8 cellular contexts compared by ENCODE assay signal in the genomic region with DNA sequence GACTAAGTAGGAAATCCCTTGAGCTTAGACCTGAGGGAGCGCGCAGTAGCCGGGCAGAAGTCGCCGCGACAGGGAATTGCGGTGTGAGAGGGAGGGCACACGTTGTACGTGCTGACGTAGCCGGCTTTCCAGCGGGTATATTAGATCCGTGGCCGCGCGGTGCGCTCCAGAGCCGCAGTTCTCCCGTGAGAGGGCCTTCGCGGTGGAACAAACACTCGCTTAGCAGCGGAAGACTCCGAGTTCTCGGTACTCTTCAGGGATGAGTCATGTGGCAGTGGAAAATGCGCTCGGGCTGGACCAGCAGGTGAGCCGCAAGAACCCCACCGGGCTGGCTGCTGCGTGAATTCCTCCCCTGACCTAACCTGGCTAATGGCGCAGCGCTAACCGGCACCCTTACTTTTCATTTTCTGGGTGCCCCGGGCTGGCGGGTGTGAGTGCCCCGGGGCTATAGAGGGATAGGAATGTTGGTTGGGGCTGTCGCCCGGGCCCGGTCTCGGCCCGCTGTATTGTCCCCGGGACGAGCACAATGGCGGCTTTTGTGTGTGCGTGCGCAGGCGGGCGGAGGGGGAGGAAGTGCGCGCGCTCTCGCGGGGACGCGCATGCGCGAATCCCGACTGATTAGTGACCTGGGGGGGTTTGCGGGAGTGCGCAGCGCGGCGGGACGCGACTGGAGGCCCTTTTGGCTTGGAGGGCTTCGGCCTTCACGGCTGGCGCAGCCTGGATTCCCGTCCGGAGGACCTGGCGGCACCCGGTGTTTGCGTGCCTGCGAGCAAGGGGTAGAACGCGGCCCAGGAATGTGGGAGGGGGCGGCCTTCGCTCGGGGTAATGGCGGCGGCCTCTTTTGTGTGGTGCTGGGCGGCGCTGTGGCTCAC. TPM values are rescaled to one million over a fixed set of nuclear protein-coding genes. Genes with fewer than 3 reads are reported as not detected.
DNase-seq lines count a peak whose midpoint lies in the region; ATAC-seq and TF ChIP-seq lines count a peak whose summit lies in the region.

A gene (plus strand): TSS at position 169 of the 872 bp plus-strand sequence. CDS start 91 bp downstream, at position 260.

- peaks cover 21% of the 10 kb centered on the region for H3K4me1 ChIP-seq in HUES64 (ENCODE audit: insufficient read depth, low read length)

- H3K27ac ChIP-seq in HUES64 (ENCODE audit: low read depth, low read length), result peak within 1 kb of the TSS; percentile 99

- H3K27me3 Mint-ChIP-seq in activated T-helper 1 cell treated with anti-CD3 and anti-CD28 coated beads, Interleukin-12 subunit alpha, Interleukin-12 subunit beta, Interleukin-2, Interleukin-4 antibody, amounts not matched to agents 30 ng/mL and 10 ng/mL and 1 ng/mL, durations not matched to agents 14 hours and 24 hours and 36 hours (ENCODE audit: insufficient read depth), result peaks cover 5% of the 10 kb centered on the region
- H3K27me3 Mint-ChIP-seq in naive thymus-derived CD8-positive, alpha-beta T cell, result peaks cover 0 to 5% (median 0%) of the 10 kb centered on the region in 5 donors

- peak within 1 kb of the TSS; percentile 91 for H3K4me3 Mint-ChIP-seq in activated T-helper 1 cell treated with anti-CD3 and anti-CD28 coated beads, Interleukin-12 subunit alpha, Interleukin-12 subunit beta, Interleukin-2, Interleukin-4 antibody, amounts not matched to agents 30 ng/mL and 10 ng/mL and 1 ng/mL, durations not matched to agents 14 hours and 24 hours and 36 hours
- peak within 1 kb of the TSS; percentile 90 to 99 (median 97) for H3K4me3 Mint-ChIP-seq in naive thymus-derived CD8-positive, alpha-beta T cell

- no peaks in the 10 kb centered on the region for H3K9me3 Mint-ChIP-seq in activated T-helper 1 cell treated with anti-CD3 and anti-CD28 coated beads, Interleukin-12 subunit alpha, Interleukin-12 subunit beta, Interleukin-2, Interleukin-4 antibody, amounts not matched to agents 30 ng/mL and 10 ng/mL and 1 ng/mL, durations not matched to agents 14 hours and 24 hours and 36 hours
- H3K9me3 Mint-ChIP-seq in naive thymus-derived CD8-positive, alpha-beta T cell, result peaks cover 0 to 8% (median 0%) of the 10 kb centered on the region in 9 donors

- H3K4me3 ChIP-seq in HUES64 (ENCODE audit: low read length), result peak within 1 kb of the TSS; percentile 99

- no peaks in the 10 kb centered on the region for H3K27me3 ChIP-seq in HUES64 (ENCODE audit: insufficient read depth, low read length)

- H3K36me3 Mint-ChIP-seq in activated T-helper 1 cell treated with anti-CD3 and anti-CD28 coated beads, Interleukin-12 subunit alpha, Interleukin-12 subunit beta, Interleukin-2, Interleukin-4 antibody, amounts not matched to agents 30 ng/mL and 10 ng/mL and 1 ng/mL, durations not matched to agents 14 hours and 24 hours and 36 hours (ENCODE audit: low read depth), result peaks cover 32% of the 10 kb centered on the region
- peaks cover 3 to 34% (median 7%) of the 10 kb centered on the region in 3 donors for H3K36me3 Mint-ChIP-seq in naive thymus-derived CD8-positive, alpha-beta T cell

- peak; percentile 39 for ATAC-seq in GM21423 (IDR thresholded peaks at IDR 0.05; ENCODE audit: unreplicated experiment)
- peak; percentile 48 to 59 for ATAC-seq in naive thymus-derived CD8-positive, alpha-beta T cell

- H3K36me3 ChIP-seq in HUES64 (ENCODE audit: insufficient read depth, low read length), result peaks cover 26% of the 10 kb centered on the region

- no peaks in the 10 kb centered on the region for H3K9me3 ChIP-seq in HUES64 (ENCODE audit: insufficient read depth, low read depth, low read length)

- under 1% methylated on average over 83 of the region's 83 CpGs for WGBS in HUES64

- H3K27ac Mint-ChIP-seq in activated T-helper 1 cell treated with anti-CD3 and anti-CD28 coated beads, Interleukin-12 subunit alpha, Interleukin-12 subunit beta, Interleukin-2, Interleukin-4 antibody, amounts not matched to agents 30 ng/mL and 10 ng/mL and 1 ng/mL, durations not matched to agents 14 hours and 24 hours and 36 hours, result peak within 1 kb of the TSS; percentile 99
- H3K27ac Mint-ChIP-seq in naive thymus-derived CD8-positive, alpha-beta T cell, result peak within 1 kb of the TSS; percentile 97 to 100 (median 100)

- POLR2A ChIA-PET in naive thymus-derived CD8-positive, alpha-beta T cell (lab: Charles Lee), result interaction anchor here (0.7 to 1.6 kb wide), 8 partner anchors 49 to 1158 kb away, joined by 3 to 19 read pairs (median 4); a partner anchor contains a TSS

- peak within 1 kb of the TSS; percentile 100 for H3K9ac ChIP-seq in HUES64 (ENCODE audit: low read depth, low read length)

- peak; percentile 98 for DNase-seq in DMS 273 (lab: John Stamatoyannopoulos, UW; ENCODE audit: unreplicated experiment)
- peak; percentile 81 for DNase-seq in activated T-helper 1 cell treated with anti-CD3 and anti-CD28 coated beads, Interleukin-12 subunit alpha, Interleukin-12 subunit beta, Interleukin-2, Interleukin-4 antibody, amounts not matched to agents 30 ng/mL and 10 ng/mL and 1 ng/mL, durations not matched to agents 14 hours and 24 hours and 36 hours (ENCODE audit: low spot score)
- DNase-seq in fibroblast of gingiva (ENCODE audit: low read depth), result peak; percentile 90
- DNase-seq in naive thymus-derived CD8-positive, alpha-beta T cell, result peak; percentile 70 to 95 (median 80)
- DNase-seq in stimulated activated naive CD4-positive, alpha-beta T cell (lab: John Stamatoyannopoulos, UW), result peak; percentile 77 to 97 (median 86)

- intact Hi-C loops in activated T-helper 1 cell treated with anti-CD3 and anti-CD28 coated beads, Interleukin-12 subunit alpha, Interleukin-12 subunit beta, Interleukin-2, Interleukin-4 antibody, amounts not matched to agents 30 ng/mL and 10 ng/mL and 1 ng/mL, durations not matched to agents 14 hours and 24 hours and 36 hours (cut with micrococcal nuclease), result loop anchor here (1.0 to 10.0 kb wide), 6 partner anchors 152 to 752 kb away; a partner anchor contains a TSS

- H3K4me1 Mint-ChIP-seq in activated T-helper 1 cell treated with anti-CD3 and anti-CD28 coated beads, Interleukin-12 subunit alpha, Interleukin-12 subunit beta, Interleukin-2, Interleukin-4 antibody, amounts not matched to agents 30 ng/mL and 10 ng/mL and 1 ng/mL, durations not matched to agents 14 hours and 24 hours and 36 hours (ENCODE audit: low read depth), result peaks cover 44% of the 10 kb centered on the region
- peaks cover 3 to 52% (median 32%) of the 10 kb centered on the region in 4 donors for H3K4me1 Mint-ChIP-seq in naive thymus-derived CD8-positive, alpha-beta T cell

TF ChIP-seq in PFSK-1, 5 proteins besides CTCF, POLR2A, EP300 and RAD21:
- no peak for TF ChIP-seq FOXP2 (optimal IDR thresholded peaks at IDR 0.05; ENCODE audit: borderline replicate concordance, extremely low read depth, extremely low read length, insufficient read depth)
- peak; percentile 19; the same call in 1 of the 2 replicates for TF ChIP-seq SIN3A (IDR thresholded peaks at IDR 0.05; ENCODE audit: borderline replicate concordance, insufficient read depth, low read length)
- TF ChIP-seq, protein P1, sequence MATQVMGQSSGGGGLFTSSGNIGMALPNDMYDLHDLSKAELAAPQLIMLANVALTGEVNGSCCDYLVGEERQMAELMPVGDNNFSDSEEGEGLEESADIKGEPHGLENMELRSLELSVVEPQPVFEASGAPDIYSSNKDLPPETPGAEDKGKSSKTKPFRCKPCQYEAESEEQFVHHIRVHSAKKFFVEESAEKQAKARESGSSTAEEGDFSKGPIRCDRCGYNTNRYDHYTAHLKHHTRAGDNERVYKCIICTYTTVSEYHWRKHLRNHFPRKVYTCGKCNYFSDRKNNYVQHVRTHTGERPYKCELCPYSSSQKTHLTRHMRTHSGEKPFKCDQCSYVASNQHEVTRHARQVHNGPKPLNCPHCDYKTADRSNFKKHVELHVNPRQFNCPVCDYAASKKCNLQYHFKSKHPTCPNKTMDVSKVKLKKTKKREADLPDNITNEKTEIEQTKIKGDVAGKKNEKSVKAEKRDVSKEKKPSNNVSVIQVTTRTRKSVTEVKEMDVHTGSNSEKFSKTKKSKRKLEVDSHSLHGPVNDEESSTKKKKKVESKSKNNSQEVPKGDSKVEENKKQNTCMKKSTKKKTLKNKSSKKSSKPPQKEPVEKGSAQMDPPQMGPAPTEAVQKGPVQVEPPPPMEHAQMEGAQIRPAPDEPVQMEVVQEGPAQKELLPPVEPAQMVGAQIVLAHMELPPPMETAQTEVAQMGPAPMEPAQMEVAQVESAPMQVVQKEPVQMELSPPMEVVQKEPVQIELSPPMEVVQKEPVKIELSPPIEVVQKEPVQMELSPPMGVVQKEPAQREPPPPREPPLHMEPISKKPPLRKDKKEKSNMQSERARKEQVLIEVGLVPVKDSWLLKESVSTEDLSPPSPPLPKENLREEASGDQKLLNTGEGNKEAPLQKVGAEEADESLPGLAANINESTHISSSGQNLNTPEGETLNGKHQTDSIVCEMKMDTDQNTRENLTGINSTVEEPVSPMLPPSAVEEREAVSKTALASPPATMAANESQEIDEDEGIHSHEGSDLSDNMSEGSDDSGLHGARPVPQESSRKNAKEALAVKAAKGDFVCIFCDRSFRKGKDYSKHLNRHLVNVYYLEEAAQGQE (IDR thresholded peaks at IDR 0.05; ENCODE audit: insufficient read depth in 1 of 2, low read depth in 2 of 2, low read length in 2 of 2), result peak; percentile 42 to 54; a peak in 2 of 4 replicates
- peak; percentile 99 for TF ChIP-seq POLR2AphosphoS5 (IDR thresholded peaks at IDR 0.05; ENCODE audit: low read depth, low read length)
- peak; percentile 93 for TF ChIP-seq TAF1 (IDR thresholded peaks at IDR 0.05; ENCODE audit: borderline replicate concordance, insufficient read depth, low read length)

RNA-seq across cellular contexts. Expression of the gene that starts here (rescaled TPM):
- polyA plus RNA-seq in HUES64 (2013, experiment 1 of 2), result 156 TPM
- polyA plus RNA-seq in HUES64 (2013, experiment 2 of 2), result 143 TPM
- polyA plus RNA-seq in PFSK-1 (2012; ENCODE audit: insufficient read length, low read depth), result 128 TPM
- total RNA-seq in activated T-helper 1 cell treated with anti-CD3 and anti-CD28 coated beads, Interleukin-12 subunit alpha, Interleukin-12 subunit beta, Interleukin-2, Interleukin-4 antibody, amounts not matched to agents 30 ng/mL and 10 ng/mL and 1 ng/mL, durations not matched to agents 14 hours and 24 hours and 36 hours, result 312 and 337 TPM in 2 replicates
- total RNA-seq in naive thymus-derived CD8-positive, alpha-beta T cell, result 100 to 1,000 TPM; 340 to 373 TPM
- 100 to 1,000 TPM; 181 to 272 (median 215) TPM for polyA plus RNA-seq in naive thymus-derived CD8-positive, alpha-beta T cell

Comparison
In these comparisons a context has a peak if more than half of its experiments do, and no peak if none do; other contexts are left out.
1. Peak in every context shown above with its lines: DNase-seq, ATAC-seq, H3K4me3 ChIP-seq and H3K27ac ChIP-seq.